In the genomic region with DNA sequence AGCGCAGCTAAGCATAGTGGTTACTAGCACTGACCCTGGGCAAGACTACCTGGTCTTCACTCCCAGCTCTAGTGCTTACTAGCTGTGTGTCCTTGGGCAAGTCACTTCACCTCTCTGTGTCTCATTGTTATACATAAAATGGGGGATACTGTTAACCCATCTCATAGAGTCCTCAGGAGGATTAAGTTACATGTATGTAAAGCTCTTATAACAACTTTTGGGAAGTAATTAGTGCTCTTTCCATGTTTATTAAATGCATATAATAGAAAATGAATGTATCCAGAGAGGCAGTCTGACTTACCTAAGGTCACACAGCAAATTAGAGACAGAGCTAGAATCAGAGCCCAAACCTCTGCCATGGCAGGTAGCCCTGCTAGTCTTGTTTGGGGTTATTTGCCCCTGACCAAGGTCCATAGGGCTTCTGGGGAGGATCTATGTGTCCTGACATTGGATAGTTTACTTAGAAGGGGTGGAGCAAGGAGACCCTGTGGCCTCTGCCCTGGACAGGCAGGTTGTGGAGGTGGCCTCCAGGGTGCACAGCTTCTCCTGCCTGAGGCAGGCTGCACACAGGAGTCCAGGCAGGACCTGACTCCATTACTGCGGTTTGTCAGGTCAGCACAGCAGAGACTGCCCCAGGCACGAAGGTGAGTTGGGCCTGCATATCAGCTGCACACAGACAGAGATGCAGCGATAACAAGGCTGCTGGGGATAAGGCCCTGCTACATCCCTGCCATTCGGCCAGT, we compare ENCODE assay signal across 11 cellular contexts. TPM values are rescaled to one million over a fixed set of nuclear protein-coding genes. Genes with fewer than 3 reads are reported as not detected.
A peak's percentile ranks its signal among the peaks of the same experiment; 100 is the strongest.
DNase-seq lines count a peak whose midpoint lies in the region; ATAC-seq, FAIRE-seq and TF ChIP-seq lines count a peak whose summit lies in the region.
"Had no signal": no experiment of that assay in that cellular context is flagged by ENCODE, and none has a peak within 500 bp of the region (broad histone marks: within the 10 kb centered on the region; RNA-seq: fewer than 3 reads in every experiment).

No MANE protein-coding gene starts in this region.

- peak; percentile 49 for ATAC-seq in HepG2
- ATAC-seq in GM21515 (IDR thresholded peaks at IDR 0.05; ENCODE audit: unreplicated experiment) = no peak

- POLR2A ChIA-PET in activated CD4-positive, alpha-beta memory T cell treated with anti-CD3 and anti-CD28 coated beads, Interleukin-2, amount 10 ng/mL, durations not matched to agents 7 days and 5 days (lab: Charles Lee) = interaction anchor here (0.5 to 6.4 kb wide), 26 partner anchors 9 to 653 kb away, joined by 3 to 148 read pairs (median 4); partner anchors contain the start of genes BRPF3, MAPK13, MAPK14 and RPL10A
- POLR2A ChIA-PET in HepG2 (lab: Yijun Ruan, JAX) = interaction anchor here (1.0 to 4.2 kb wide), 3 partner anchors 10 to 94 kb away, joined by 3 to 29 read pairs (median 13); partner anchors contain the start of gene MAPK14

- H3K36me3 ChIP-seq in HepG2 (replicated peaks in 1 of 2; ENCODE audit: control insufficient read depth in 1 of 2, insufficient read depth in 2 of 2, low read length in 2 of 2) (peaks cover 0 to 2% of the 10 kb centered on the region in 2 experiments; a peak in 1 of 5 replicates), suprapubic skin (no peaks in the 10 kb centered on the region)
- H3K36me3 ChIP-seq: left ventricle myocardium inferior had no signal

- H3K9ac ChIP-seq in HepG2 (ENCODE audit: insufficient read depth, low read depth, low read length) = no peak overlapping the region

- peak overlapping the region; percentile 98 for H3K27ac Mint-ChIP-seq in activated naive CD4-positive, alpha-beta T cell treated with anti-CD3 and anti-CD28 coated beads for 36 hours
- peak overlapping the region; percentile 100 for H3K27ac Mint-ChIP-seq in activated CD4-positive, alpha-beta memory T cell treated with anti-CD3 and anti-CD28 coated beads, Interleukin-2, amount 10 ng/mL, durations not matched to agents 7 days and 5 days

- 33% methylated on average over 5 of the region's 5 CpGs for WGBS in HepG2 (ENCODE audit: low lambda C conversion rate)
- WGBS in suprapubic skin = 79% methylated on average over 5 of the region's 5 CpGs

- no peaks in the 10 kb centered on the region for H3K9me3 Mint-ChIP-seq in activated naive CD4-positive, alpha-beta T cell treated with anti-CD3 and anti-CD28 coated beads for 36 hours
- H3K9me3 Mint-ChIP-seq in activated CD4-positive, alpha-beta memory T cell treated with anti-CD3 and anti-CD28 coated beads, Interleukin-2, amount 10 ng/mL, durations not matched to agents 7 days and 5 days = no peaks in the 10 kb centered on the region

- H2AFZ ChIP-seq in HepG2 (ENCODE audit: low read length) = no peak overlapping the region

- TF ChIP-seq CTCF in HepG2 (CRISPR knock-in tag; IDR thresholded peaks at IDR 0.05) (peak; percentile 37; the same call in 1 of the 2 replicates), suprapubic skin (IDR thresholded peaks at IDR 0.05) (no peak)

- 0 out of 2 replicates have a peak, but pooled peaks have one; percentile 16 for TF ChIP-seq RAD21 in HepG2 (CRISPR knock-in tag; IDR thresholded peaks at IDR 0.05)

- H3K27me3 Mint-ChIP-seq in activated naive CD4-positive, alpha-beta T cell treated with anti-CD3 and anti-CD28 coated beads for 36 hours (ENCODE audit: low read depth) = no peaks in the 10 kb centered on the region
- H3K27me3 Mint-ChIP-seq in activated CD4-positive, alpha-beta memory T cell treated with anti-CD3 and anti-CD28 coated beads, Interleukin-2, amount 10 ng/mL, durations not matched to agents 7 days and 5 days = no peaks in the 10 kb centered on the region

- no peak overlapping the region for H3K4me3 Mint-ChIP-seq in activated naive CD4-positive, alpha-beta T cell treated with anti-CD3 and anti-CD28 coated beads for 36 hours
- no peak overlapping the region for H3K4me3 Mint-ChIP-seq in activated CD4-positive, alpha-beta memory T cell treated with anti-CD3 and anti-CD28 coated beads, Interleukin-2, amount 10 ng/mL, durations not matched to agents 7 days and 5 days

- H3K36me3 Mint-ChIP-seq in activated naive CD4-positive, alpha-beta T cell treated with anti-CD3 and anti-CD28 coated beads for 36 hours (ENCODE audit: low read depth) = peaks cover 5% of the 10 kb centered on the region
- peaks cover 33% of the 10 kb centered on the region for H3K36me3 Mint-ChIP-seq in activated CD4-positive, alpha-beta memory T cell treated with anti-CD3 and anti-CD28 coated beads, Interleukin-2, amount 10 ng/mL, durations not matched to agents 7 days and 5 days (ENCODE audit: low read depth)

- H4K20me1 ChIP-seq in HepG2 (ENCODE audit: insufficient read depth, low read length) = no peaks in the 10 kb centered on the region

- H3K27ac ChIP-seq in HepG2 (ENCODE audit: extremely low read length, insufficient read depth, low read length) (no peak overlapping the region), suprapubic skin (peak overlapping the region; percentile 36)
- H3K27ac ChIP-seq: left ventricle myocardium inferior had no signal

- H3K4me1 Mint-ChIP-seq in activated naive CD4-positive, alpha-beta T cell treated with anti-CD3 and anti-CD28 coated beads for 36 hours (ENCODE audit: low read depth) = peaks cover 83% of the 10 kb centered on the region
- peaks cover 91% of the 10 kb centered on the region for H3K4me1 Mint-ChIP-seq in activated CD4-positive, alpha-beta memory T cell treated with anti-CD3 and anti-CD28 coated beads, Interleukin-2, amount 10 ng/mL, durations not matched to agents 7 days and 5 days

- H3K27me3 ChIP-seq in HepG2 (ENCODE audit: control insufficient read depth in 1 of 2, insufficient read depth in 2 of 2, low read length in 2 of 2) (no peaks in the 10 kb centered on the region), suprapubic skin (no peaks in the 10 kb centered on the region)

- FAIRE-seq in HepG2 (lab: Jason Lieb, UNC) = no peak

- in situ Hi-C loops in HepG2 (cut with HindIII; ENCODE audit: extremely low pct_ligation_motif_present, low pct_unique_long_range_greater_than_20kb) = no loop called here

- H3K9me3 ChIP-seq in HepG2 (ENCODE audit: low read length) (no peaks in the 10 kb centered on the region), suprapubic skin (no peaks in the 10 kb centered on the region)
- H3K9me3 ChIP-seq: left ventricle myocardium inferior had no signal

- no peak for DNase-seq in activated naive CD4-positive, alpha-beta T cell treated with anti-CD3 and anti-CD28 coated beads for 36 hours
- DNase-seq in activated naive CD4-positive, alpha-beta T cell treated with anti-CD3 and anti-CD28 coated beads, Interleukin-2, amount 50 U/mL, for 16 hours = no peak
- no peak for DNase-seq in activated CD4-positive, alpha-beta memory T cell treated with anti-CD3 and anti-CD28 coated beads, Interleukin-2, amount 10 ng/mL, durations not matched to agents 7 days and 5 days
- DNase-seq in HepG2 (ENCODE audit: low spot score) (peak; percentile 43), suprapubic skin (ENCODE audit: low spot score in 2 of 2) (no peak), hepatic stellate cell (ENCODE audit: low spot score) (no peak), NCI-H2196 treated with DMSO at 0.1 percent for 48 hours (lab: John Stamatoyannopoulos, UW; ENCODE audit: unreplicated experiment) (no peak)
- DNase-seq: GDM1, NCI-H2081 treated with DMSO at 0.1 percent for 48 hours had no signal

- H3K79me2 ChIP-seq in HepG2 (ENCODE audit: insufficient read depth, low read length) = no peaks in the 10 kb centered on the region

- no TSS peak for BruUV-seq in HepG2 (replicated peaks; lab: Mats Ljungman, UMichigan)

- intact Hi-C loops in activated naive CD4-positive, alpha-beta T cell treated with anti-CD3 and anti-CD28 coated beads for 36 hours (cut with micrococcal nuclease) = loop anchor here (1.0 to 10.0 kb wide), 8 partner anchors 27 to 819 kb away; partner anchors contain the start of genes SRSF3 and STK38
- intact Hi-C loops in HepG2 (cut with micrococcal nuclease; ENCODE audit: unreplicated experiment) = no loop called here

- 0 out of 6 replicates have a peak overlapping the region, but pooled peaks of 1 of the 3 experiments have one; percentile 0 for H3K4me3 ChIP-seq in HepG2 (replicated peaks in 1 of 3; ENCODE audit: insufficient read depth in 1 of 3, low read depth in 2 of 3, low read length in 3 of 3)
- no peak overlapping the region for H3K4me3 ChIP-seq in suprapubic skin

- H3K4me1 ChIP-seq in HepG2 (ENCODE audit: insufficient read depth, low read length) (peaks cover 39% of the 10 kb centered on the region), suprapubic skin (peaks cover 44% of the 10 kb centered on the region)

- CTCF ChIA-PET in activated naive CD4-positive, alpha-beta T cell treated with anti-CD3 and anti-CD28 coated beads for 36 hours (lab: Charles Lee) = interaction anchor here (0.6 to 4.2 kb wide), 14 partner anchors 9 to 238 kb away, joined by 3 to 33 read pairs (median 4); partner anchors contain the start of genes MAPK13 and MAPK14
- CTCF ChIA-PET in activated CD4-positive, alpha-beta memory T cell treated with anti-CD3 and anti-CD28 coated beads, Interleukin-2, amount 10 ng/mL, durations not matched to agents 7 days and 5 days (lab: Charles Lee) = interaction anchor here (0.6 to 3.8 kb wide), 14 partner anchors 10 to 105 kb away, joined by 3 to 47 read pairs (median 6); partner anchors contain the start of gene MAPK14
- CTCF ChIA-PET in HepG2 (lab: Yijun Ruan, JAX; ENCODE audit: low intra/inter-chr PET ratio, low total read pairs) = interaction anchor here (0.9 to 2.5 kb wide), 2 partner anchors 8 to 74 kb away, joined by 3 to 20 read pairs; partner anchors contain the start of gene BRPF3

- TF ChIP-seq POLR2A in HepG2 (IDR thresholded peaks at IDR 0.05; ENCODE audit: insufficient read depth in 1 of 2, low read depth in 2 of 2, low read length in 2 of 2) (no peak), suprapubic skin (IDR thresholded peaks at IDR 0.05) (no peak)

- peak overlapping the region; percentile 41 for H3K4me2 ChIP-seq in HepG2 (ENCODE audit: low read depth, low read length)

- TF ChIP-seq EP300 in HepG2 (IDR thresholded peaks at IDR 0.05; ENCODE audit: low read depth in 2 of 2, low read length in 2 of 2) (0 out of 4 replicates have a peak, but pooled peaks of 1 of the 2 experiments have one; percentile 6), HepG2 (CRISPR knock-in tag; IDR thresholded peaks at IDR 0.05; ENCODE audit: borderline replicate concordance) (no peak), suprapubic skin (IDR thresholded peaks at IDR 0.05) (no peak)

RNA-seq across cellular contexts. Expression of gene MAPK13, which starts 8.4 kb away (rescaled TPM):
- 10 to 100 TPM; 49.8 to 51.4 TPM for total RNA-seq in activated naive CD4-positive, alpha-beta T cell treated with anti-CD3 and anti-CD28 coated beads for 36 hours
- 10 to 100 TPM; 53.7 to 56.2 TPM for total RNA-seq in activated CD4-positive, alpha-beta memory T cell treated with anti-CD3 and anti-CD28 coated beads, Interleukin-2, amount 10 ng/mL, durations not matched to agents 7 days and 5 days
- total RNA-seq in HepG2 (2016; rRNA removed; fragmentation: Illumina TruSeq; extraction: Trizol) (12.7 and 17.8 TPM in 2 replicates), suprapubic skin (100 to 1,000 TPM in 3 of 4 donors, 10 to 100 TPM in 1; 72.5 to 109 (median 105) TPM)
- total RNA-seq in HepG2 (2016; cell fraction: cytosol; rRNA removed; fragmentation: Illumina TruSeq; extraction: Trizol; ENCODE audit: low read depth) = 6.7 and 7.7 TPM in 2 replicates
- 13.2 and 13.6 TPM in 2 replicates for total RNA-seq in HepG2 (2016; cell fraction: insoluble cytoplasmic fraction; rRNA removed; fragmentation: Illumina TruSeq; extraction: Trizol)
- total RNA-seq in HepG2 (2016; cell fraction: membrane; rRNA removed; fragmentation: Illumina TruSeq; extraction: Trizol) = 16.3 and 17.8 TPM in 2 replicates
- total RNA-seq in HepG2 (2016; cell fraction: nucleus; rRNA removed; fragmentation: Illumina TruSeq; extraction: Trizol) = 12.2 and 12.8 TPM in 2 replicates
- polyA plus RNA-seq in HepG2 (2011; rRNA removed) = 43.4 and 48.6 TPM in 2 replicates
- 29.8 and 31.4 TPM in 2 replicates for polyA plus RNA-seq in HepG2 (2011; cell fraction: cytosol; rRNA removed)
- polyA plus RNA-seq in HepG2 (2011; cell fraction: nucleus; rRNA removed) = 203 and 226 TPM in 2 replicates
- polyA plus RNA-seq in HepG2 (2012) = 27.9 and 35.1 TPM in 2 replicates
- polyA plus RNA-seq in HepG2 (2016; cell fraction: cytosol; fragmentation: Illumina TruSeq; extraction: Trizol; ENCODE audit: low read depth) = 19.7 and 23.2 TPM in 2 replicates
- polyA plus RNA-seq in HepG2 (2016; cell fraction: insoluble cytoplasmic fraction; fragmentation: Illumina TruSeq; extraction: Trizol; ENCODE audit: low read depth) = 26.4 and 34.1 TPM in 2 replicates
- polyA plus RNA-seq in HepG2 (2016; cell fraction: membrane; fragmentation: Illumina TruSeq; extraction: Trizol; ENCODE audit: low read depth) = 27.6 and 29.3 TPM in 2 replicates
- polyA plus RNA-seq in HepG2 (2016; cell fraction: nucleus; fragmentation: Illumina TruSeq; extraction: Trizol; ENCODE audit: insufficient read depth, low read depth) = 36.0 and 42.2 TPM in 2 replicates
- 3.1 and 49.1 TPM in 2 replicates for polyA minus RNA-seq in HepG2 (2011; rRNA and poly(A)+ RNA removed; ENCODE audit: low replicate concordance)
- polyA minus RNA-seq in HepG2 (2011; cell fraction: cytosol; rRNA and poly(A)+ RNA removed) = 16.3 and 18.6 TPM in 2 replicates
- polyA minus RNA-seq in HepG2 (2011; cell fraction: nucleus; rRNA and poly(A)+ RNA removed) = 30.6 and 42.0 TPM in 2 replicates
